8 cellular contexts compared by ENCODE assay signal in the genomic region with DNA sequence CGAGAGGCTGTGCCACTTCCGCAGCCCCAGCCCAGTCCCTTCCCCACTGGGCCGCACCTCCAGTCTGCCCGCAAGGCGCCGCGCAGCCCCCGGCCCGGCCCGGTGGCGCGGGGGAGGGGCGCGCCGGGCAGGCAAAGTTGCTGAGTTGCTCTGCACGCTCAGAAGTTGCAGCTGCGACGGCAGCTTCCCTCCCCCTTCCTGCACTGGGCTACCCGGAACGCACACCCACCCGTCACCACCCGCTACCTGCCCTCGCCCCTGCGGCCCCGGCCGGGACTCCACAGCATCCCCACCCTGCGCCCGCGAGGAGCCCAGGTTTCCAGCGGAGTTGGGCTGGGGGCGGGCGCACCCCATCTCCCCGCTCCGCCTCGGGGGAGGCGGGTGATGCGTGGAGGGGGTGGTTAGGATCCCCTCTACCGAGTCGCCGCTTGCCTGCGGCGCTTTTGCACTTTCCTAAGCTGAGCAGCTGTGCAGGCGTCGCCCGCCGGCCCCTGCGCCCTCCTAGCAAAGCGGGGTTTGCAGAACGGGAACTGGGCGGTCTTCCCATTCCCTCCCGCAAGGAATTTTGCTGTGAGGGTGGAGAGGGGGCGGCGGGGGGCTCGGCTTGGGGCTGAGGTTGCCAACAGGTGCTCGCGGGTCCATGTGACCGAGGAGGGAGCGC. TPM values are rescaled to one million over a fixed set of nuclear protein-coding genes. Genes with fewer than 3 reads are reported as not detected.
DNase-seq lines count a peak whose midpoint lies in the region; ATAC-seq and TF ChIP-seq lines count a peak whose summit lies in the region.

No MANE protein-coding gene starts in this region.

- H3K4me3 ChIP-seq in HFF-Myc (replicated peaks; ENCODE audit: low read depth, low read length) (peak overlapping the region; percentile 46), neutrophil (ENCODE audit: low read depth in 1 of 2, low read length in 1 of 2) (peak overlapping the region; percentile 79 to 80)

- peak overlapping the region; percentile 92 for H3K27ac ChIP-seq in foreskin keratinocyte
- peak overlapping the region; percentile 70 for H3K27ac ChIP-seq in neutrophil

- ATAC-seq in foreskin keratinocyte (peak; percentile 25), HG03565 (IDR thresholded peaks at IDR 0.05; ENCODE audit: unreplicated experiment) (no peak), GM18517 (IDR thresholded peaks at IDR 0.05; ENCODE audit: unreplicated experiment) (no peak)

- no peaks in the 10 kb centered on the region for H3K36me3 ChIP-seq in neutrophil

- no peaks in the 10 kb centered on the region for H3K27me3 ChIP-seq in foreskin keratinocyte
- H3K27me3 ChIP-seq in neutrophil = peaks cover 4% of the 10 kb centered on the region

- no peaks in the 10 kb centered on the region for H3K9me3 ChIP-seq in neutrophil

- peak; percentile 7 for DNase-seq in DMS79 treated with DMSO at 0.1 percent for 48 hours (lab: John Stamatoyannopoulos, UW)
- DNase-seq in HFF-Myc (ENCODE audit: extremely low read depth, low read depth) = no peak
- DNase-seq in NCI-H510A (lab: John Stamatoyannopoulos, UW) = peak; percentile 58
- DNase-seq in activated T-helper 1 cell treated with Interleukin-2 at 50 U/mL for 16 hours (ENCODE audit: low read depth) = peak; percentile 24
- no peak for DNase-seq in foreskin keratinocyte

- TF ChIP-seq CTCF in HFF-Myc (IDR thresholded peaks at IDR 0.05; ENCODE audit: low read depth, low read length, missing control alignments) (no peak), foreskin keratinocyte (conservative IDR thresholded peaks at IDR 0.05) (no peak), neutrophil (IDR thresholded peaks at IDR 0.05) (no peak)

- H3K4me1 ChIP-seq in foreskin keratinocyte = peaks cover 8% of the 10 kb centered on the region
- H3K4me1 ChIP-seq in neutrophil (ENCODE audit: control insufficient read depth in 1 of 2, insufficient read depth in 1 of 2, low read depth in 1 of 2, low read length in 1 of 2) = peaks cover 16 to 24% of the 10 kb centered on the region in 2 experiments

RNA-seq across cellular contexts. Expression of gene RREB1, which starts 55.9 kb away (rescaled TPM):
- total RNA-seq in foreskin keratinocyte = 25.4 and 25.8 TPM in 2 replicates
- 2.9 and 3.2 TPM in 2 replicates for polyA plus RNA-seq in foreskin keratinocyte

Comparison
In these comparisons a context has a peak if more than half of its experiments do, and no peak if none do; other contexts are left out.
1. DNase-seq: peak in DMS79 treated with DMSO at 0.1 percent for 48 hours (single experiment), NCI-H510A (single experiment) and activated T-helper 1 cell treated with Interleukin-2 at 50 U/mL for 16 hours (single experiment); none in HFF-Myc (single experiment) and foreskin keratinocyte (0 of 2).